Comparison of ENCODE assay signal across 9 cellular contexts in genomic region chr4:121653986-121654385, GRCh38.
"Had no signal": no experiment of that assay in that cellular context is flagged by ENCODE, and none has a peak within 500 bp of the region (broad histone marks: within the 10 kb centered on the region; RNA-seq: fewer than 3 reads in every experiment).

No MANE protein-coding gene starts in this region.

- DNase-seq: GM23248, H7, HFFc6, IMR-90, KBM-7 had no signal

- H3K9ac ChIP-seq: GM23248, KMS-11 had no signal

- H3K9me3 ChIP-seq: HAP-1 had no signal

- H3K27ac Mint-ChIP-seq: HFFc6 had no signal

- H3K4me2 ChIP-seq: KMS-11 had no signal

- H3K4me1 ChIP-seq: HAP-1 had no signal

- H2AFZ ChIP-seq: GM23248 had no signal

- H3K9me3 Mint-ChIP-seq: HFFc6 had no signal

- ATAC-seq: HCT116 had no signal

- H3K4me3 Mint-ChIP-seq: HFFc6 had no signal

- H3K36me3 ChIP-seq: HAP-1 had no signal

- H3K4me3 ChIP-seq: GM23248, HAP-1 had no signal

- H3K27ac ChIP-seq: GM23248, HL-60, KMS-11 had no signal
